In the genomic region with DNA sequence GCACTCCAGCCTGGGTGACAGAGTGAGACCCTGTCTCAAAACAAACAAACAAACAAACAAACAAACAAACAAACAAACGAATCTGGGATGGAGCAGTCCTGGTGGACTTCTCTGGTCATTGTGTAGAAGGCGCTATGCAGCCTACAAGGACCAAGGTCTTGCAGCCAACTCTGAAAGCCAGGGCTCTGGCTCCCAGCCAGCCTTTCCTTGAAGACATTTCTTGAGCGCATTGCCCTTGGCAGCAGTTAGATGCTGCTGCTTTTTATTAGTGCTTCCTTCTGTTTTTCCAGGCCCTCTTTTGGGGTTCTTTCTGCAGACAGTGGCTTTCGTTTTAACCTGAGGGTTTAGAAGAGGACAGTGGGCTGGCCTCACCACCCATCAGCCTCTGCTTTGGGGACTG, we compare ENCODE assay signal across 20 cellular contexts. TPM values are rescaled to one million over a fixed set of nuclear protein-coding genes. Genes with fewer than 3 reads are reported as not detected.
"Had no signal": no experiment of that assay in that cellular context is flagged by ENCODE, and none has a peak within 500 bp of the region (broad histone marks: within the 10 kb centered on the region; RNA-seq: fewer than 3 reads in every experiment).

No MANE protein-coding gene starts in this region.

- H3K4me1 ChIP-seq: foreskin keratinocyte, lower lobe of right lung, pancreas had no signal

- DNase-seq: activated CD4-positive, alpha-beta memory T cell treated with anti-CD3 and anti-CD28 coated beads for 36 hours; activated CD4-positive, alpha-beta T cell treated with anti-CD3 and anti-CD28 coated beads for 36 hours; activated CD8-positive, alpha-beta memory T cell treated with anti-CD3 and anti-CD28 coated beads, Interleukin-2, amount 10 ng/mL, durations not matched to agents 7 days and 5 days; activated naive CD4-positive, alpha-beta T cell treated with anti-CD3 and anti-CD28 coated beads for 36 hours; activated naive CD8-positive, alpha-beta T cell treated with anti-CD3 and anti-CD28 coated beads, Interleukin-2, amount 50 U/mL, for 24 hours; activated T-cell treated with anti-CD3 and anti-CD28 coated beads, Interleukin-2, amount 50 U/mL, for 1 hour; erythroblast; foreskin keratinocyte; glutamatergic neuron; immature natural killer cell; lower lobe of right lung; naive B cell; stimulated activated CD4-positive, alpha-beta T cell treated with anti-CD3 and anti-CD28 coated beads, Interleukin-1b, Interleukin-23, amount 100 ng/mL, for 48 hours; stomach; T-helper 17 cell had no signal

- H3K4me3 ChIP-seq: lower lobe of right lung, pancreas, stomach, thoracic aorta had no signal

- H3K36me3 ChIP-seq: lower lobe of right lung, pancreas, stomach, thoracic aorta had no signal

- H3K9me3 ChIP-seq: lower lobe of right lung, pancreas, stomach, thoracic aorta had no signal

- FAIRE-seq: colon, pancreas had no signal

- H3K27ac ChIP-seq: foreskin keratinocyte, lower lobe of right lung, pancreas, stomach, thoracic aorta had no signal

RNA-seq across cellular contexts. Expression of a gene that starts 20.2 kb away (rescaled TPM):
- total RNA-seq: activated CD4-positive, alpha-beta memory T cell treated with anti-CD3 and anti-CD28 coated beads for 36 hours; activated CD4-positive, alpha-beta T cell treated with anti-CD3 and anti-CD28 coated beads for 36 hours; activated CD8-positive, alpha-beta memory T cell treated with anti-CD3 and anti-CD28 coated beads, Interleukin-2, amount 10 ng/mL, durations not matched to agents 7 days and 5 days; activated naive CD4-positive, alpha-beta T cell treated with anti-CD3 and anti-CD28 coated beads for 36 hours; activated T-helper 2 cell treated with anti-CD3 and anti-CD28 coated beads, Interferon-gamma antibody, Interleukin-2, Interleukin-4, amounts not matched to agents 10 μg/mL and 5 μg/mL and 100 μg/mL, durations not matched to agents 14 hours and 24 hours and 36 hours; foreskin keratinocyte; lower lobe of right lung; pancreas; T-helper 17 cell; thoracic aorta had no signal
- polyA plus RNA-seq: foreskin keratinocyte, immature natural killer cell, pancreas, urinary bladder had no signal
